Comparison of ENCODE assay signal across 1 cellular context in the genomic region with DNA sequence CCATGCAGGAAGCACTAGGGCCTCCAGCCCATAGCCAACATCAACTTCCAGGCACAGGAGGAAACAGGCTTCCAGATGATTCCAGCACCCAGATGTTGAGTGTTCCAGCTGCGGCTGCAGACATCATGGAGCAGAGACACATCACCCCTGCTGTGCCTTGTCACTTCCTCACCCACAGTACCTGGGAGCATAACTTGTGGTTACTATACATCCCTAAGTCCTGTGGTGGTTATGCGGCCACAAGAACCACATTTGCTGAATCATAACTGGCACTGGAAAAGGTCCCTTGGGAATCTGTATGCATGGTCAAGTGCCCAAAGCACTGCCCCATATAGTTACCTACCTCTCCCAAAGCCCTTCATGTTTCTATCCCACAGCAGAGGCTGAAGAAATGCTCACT.
TF ChIP-seq lines count a peak whose summit lies in the region.

No MANE protein-coding gene starts in this region.

TF ChIP-seq in HCT116, 20 proteins besides CTCF, POLR2A, EP300 and RAD21 (continued from another document):
- TF ChIP-seq, protein P1, sequence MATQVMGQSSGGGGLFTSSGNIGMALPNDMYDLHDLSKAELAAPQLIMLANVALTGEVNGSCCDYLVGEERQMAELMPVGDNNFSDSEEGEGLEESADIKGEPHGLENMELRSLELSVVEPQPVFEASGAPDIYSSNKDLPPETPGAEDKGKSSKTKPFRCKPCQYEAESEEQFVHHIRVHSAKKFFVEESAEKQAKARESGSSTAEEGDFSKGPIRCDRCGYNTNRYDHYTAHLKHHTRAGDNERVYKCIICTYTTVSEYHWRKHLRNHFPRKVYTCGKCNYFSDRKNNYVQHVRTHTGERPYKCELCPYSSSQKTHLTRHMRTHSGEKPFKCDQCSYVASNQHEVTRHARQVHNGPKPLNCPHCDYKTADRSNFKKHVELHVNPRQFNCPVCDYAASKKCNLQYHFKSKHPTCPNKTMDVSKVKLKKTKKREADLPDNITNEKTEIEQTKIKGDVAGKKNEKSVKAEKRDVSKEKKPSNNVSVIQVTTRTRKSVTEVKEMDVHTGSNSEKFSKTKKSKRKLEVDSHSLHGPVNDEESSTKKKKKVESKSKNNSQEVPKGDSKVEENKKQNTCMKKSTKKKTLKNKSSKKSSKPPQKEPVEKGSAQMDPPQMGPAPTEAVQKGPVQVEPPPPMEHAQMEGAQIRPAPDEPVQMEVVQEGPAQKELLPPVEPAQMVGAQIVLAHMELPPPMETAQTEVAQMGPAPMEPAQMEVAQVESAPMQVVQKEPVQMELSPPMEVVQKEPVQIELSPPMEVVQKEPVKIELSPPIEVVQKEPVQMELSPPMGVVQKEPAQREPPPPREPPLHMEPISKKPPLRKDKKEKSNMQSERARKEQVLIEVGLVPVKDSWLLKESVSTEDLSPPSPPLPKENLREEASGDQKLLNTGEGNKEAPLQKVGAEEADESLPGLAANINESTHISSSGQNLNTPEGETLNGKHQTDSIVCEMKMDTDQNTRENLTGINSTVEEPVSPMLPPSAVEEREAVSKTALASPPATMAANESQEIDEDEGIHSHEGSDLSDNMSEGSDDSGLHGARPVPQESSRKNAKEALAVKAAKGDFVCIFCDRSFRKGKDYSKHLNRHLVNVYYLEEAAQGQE (IDR thresholded peaks at IDR 0.05; ENCODE audit: low read depth): no peak
- no peak for TF ChIP-seq YY1 (IDR thresholded peaks at IDR 0.05; ENCODE audit: extremely low read depth, insufficient replicate concordance, low read depth, low read length)
- TF ChIP-seq ELF1 (IDR thresholded peaks at IDR 0.05; ENCODE audit: borderline replicate concordance, low read depth): no peak
- TF ChIP-seq, protein P2, sequence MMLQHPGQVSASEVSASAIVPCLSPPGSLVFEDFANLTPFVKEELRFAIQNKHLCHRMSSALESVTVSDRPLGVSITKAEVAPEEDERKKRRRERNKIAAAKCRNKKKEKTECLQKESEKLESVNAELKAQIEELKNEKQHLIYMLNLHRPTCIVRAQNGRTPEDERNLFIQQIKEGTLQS (IDR thresholded peaks at IDR 0.05): no peak
- no peak for TF ChIP-seq CBX3 (IDR thresholded peaks at IDR 0.05; ENCODE audit: low read depth)
- no peak for TF ChIP-seq EZH2 (IDR thresholded peaks at IDR 0.05)
- TF ChIP-seq FOSL1 (IDR thresholded peaks at IDR 0.05; ENCODE audit: low read depth): no peak
- no peak for TF ChIP-seq JUND (IDR thresholded peaks at IDR 0.05)
- no peak for TF ChIP-seq CEBPB (IDR thresholded peaks at IDR 0.05; ENCODE audit: low read depth)
